Comparison of ENCODE assay signal across 9 cellular contexts in the genomic region with DNA sequence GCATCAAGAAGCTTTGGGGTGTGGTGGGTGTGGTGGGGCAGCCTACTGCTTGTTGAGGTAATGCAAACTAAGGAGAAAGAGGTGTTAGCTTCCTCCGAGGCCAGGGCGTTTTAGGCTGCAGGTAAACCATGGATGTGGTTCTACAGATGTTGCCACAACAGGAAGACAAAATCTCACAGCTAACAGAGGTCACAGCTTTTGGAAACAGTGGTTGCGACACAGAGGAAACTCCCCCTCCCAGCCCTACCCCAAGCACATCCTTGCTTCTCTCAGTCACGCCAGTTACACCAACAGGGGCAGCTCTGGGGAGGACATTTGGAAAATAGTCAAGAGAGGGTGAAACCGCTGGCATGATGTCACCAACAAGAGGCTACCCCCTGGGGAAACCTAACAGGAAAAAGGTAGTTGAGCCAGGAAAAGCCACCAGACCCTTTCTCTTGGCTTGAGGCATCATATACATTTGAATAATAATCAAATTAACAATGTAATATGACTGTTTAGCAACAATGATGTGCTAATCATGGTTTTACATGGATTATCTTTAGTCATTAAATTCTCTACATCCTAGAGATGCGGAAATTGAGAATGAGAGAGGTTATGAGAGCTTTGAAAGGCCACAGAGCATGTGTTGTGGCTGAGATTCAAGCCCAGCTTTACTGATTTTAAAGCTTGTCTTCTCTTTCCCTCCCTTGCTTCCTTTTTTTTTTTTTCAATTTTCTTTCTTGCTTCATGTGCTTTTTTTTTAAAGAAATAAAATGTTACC.
DNase-seq lines count a peak whose midpoint lies in the region; ATAC-seq, FAIRE-seq and TF ChIP-seq lines count a peak whose summit lies in the region.
"Had no signal": no experiment of that assay in that cellular context is flagged by ENCODE, and none has a peak within 500 bp of the region (broad histone marks: within the 10 kb centered on the region; RNA-seq: fewer than 3 reads in every experiment).

No MANE protein-coding gene starts in this region.

- H3K36me3 Mint-ChIP-seq in memory B cell, result peaks cover 5% of the 10 kb centered on the region

- H3K4me1 ChIP-seq in right lobe of liver (no peaks in the 10 kb centered on the region), HepG2 (ENCODE audit: insufficient read depth, low read length) (no peaks in the 10 kb centered on the region), Loucy (ENCODE audit: insufficient read depth, low read length, poor library complexity, severe bottlenecking) (peaks cover 8% of the 10 kb centered on the region), tibial artery (no peaks in the 10 kb centered on the region)
- H3K4me1 ChIP-seq: pancreas had no signal

- H4K20me1 ChIP-seq in HepG2 (ENCODE audit: insufficient read depth, low read length), result no peaks in the 10 kb centered on the region
- no peaks in the 10 kb centered on the region for H4K20me1 ChIP-seq in Loucy (ENCODE audit: insufficient read depth, low read length, poor library complexity, severe bottlenecking)

- no peaks in the 10 kb centered on the region for H3K9me2 ChIP-seq in Loucy (replicated peaks; ENCODE audit: low read depth, low read length)

- no peak for TF ChIP-seq RAD21 in HepG2 (CRISPR knock-in tag; IDR thresholded peaks at IDR 0.05)

- TF ChIP-seq CTCF in right lobe of liver (IDR thresholded peaks at IDR 0.05) (no peak), HepG2 (CRISPR knock-in tag; IDR thresholded peaks at IDR 0.05) (no peak), Loucy (conservative IDR thresholded peaks at IDR 0.05; ENCODE audit: low read length) (no peak), tibial artery (IDR thresholded peaks at IDR 0.05) (no peak)

- H3K4me2 ChIP-seq in HepG2 (ENCODE audit: low read depth, low read length) (no peak overlapping the region), Loucy (ENCODE audit: low read depth, low read length, poor library complexity, severe bottlenecking) (peak overlapping the region; percentile 16)

- no peak overlapping the region for H3K9ac ChIP-seq in HepG2 (ENCODE audit: insufficient read depth, low read depth, low read length)
- H3K9ac ChIP-seq in Loucy (ENCODE audit: low read depth, low read length, poor library complexity, severe bottlenecking), result no peak overlapping the region

- CTCF ChIA-PET in HepG2 (lab: Yijun Ruan, JAX; ENCODE audit: low intra/inter-chr PET ratio, low total read pairs), result no interaction called here

- no peaks in the 10 kb centered on the region for H3K79me2 ChIP-seq in HepG2 (ENCODE audit: insufficient read depth, low read length)
- no peaks in the 10 kb centered on the region for H3K79me2 ChIP-seq in Loucy (ENCODE audit: insufficient read depth, low read length)

- H3K27me3 Mint-ChIP-seq in memory B cell, result no peaks in the 10 kb centered on the region

- H3K4me3 ChIP-seq in right lobe of liver (no peak overlapping the region), HepG2 (replicated peaks in 1 of 3; ENCODE audit: insufficient read depth in 1 of 3, low read depth in 2 of 3, low read length in 3 of 3) (no peak overlapping the region), Loucy (ENCODE audit: low read length, poor library complexity, severe bottlenecking) (no peak overlapping the region), tibial artery (no peak overlapping the region)
- H3K4me3 ChIP-seq: pancreas had no signal

- H3K9me3 ChIP-seq in right lobe of liver, result no peaks in the 10 kb centered on the region
- no peaks in the 10 kb centered on the region for H3K9me3 ChIP-seq in HepG2 (ENCODE audit: low read length)
- H3K9me3 ChIP-seq in Loucy (ENCODE audit: insufficient read depth, low read depth, low read length), result no peaks in the 10 kb centered on the region
- no peaks in the 10 kb centered on the region for H3K9me3 ChIP-seq in tibial artery
- H3K9me3 ChIP-seq: pancreas had no signal

- no peaks in the 10 kb centered on the region for H3F3A ChIP-seq in Loucy (ENCODE audit: low read depth)

- no TSS peak for BruUV-seq in HepG2 (replicated peaks; lab: Mats Ljungman, UMichigan)

- WGBS in right lobe of liver (ENCODE audit: insufficient coverage, low coverage, low lambda C conversion rate, missing lambda C conversion rate), result 30% methylated on average over 6 of the region's 6 CpGs
- 1% methylated on average over 4 of the region's 6 CpGs for WGBS in HepG2 (ENCODE audit: low lambda C conversion rate)

- TF ChIP-seq POLR2A in right lobe of liver (IDR thresholded peaks at IDR 0.05) (no peak), HepG2 (IDR thresholded peaks at IDR 0.05; ENCODE audit: insufficient read depth in 1 of 2, low read depth in 2 of 2, low read length in 2 of 2) (no peak)

- H3K27me3 ChIP-seq in right lobe of liver (no peaks in the 10 kb centered on the region), HepG2 (ENCODE audit: control insufficient read depth in 1 of 2, insufficient read depth in 2 of 2, low read length in 2 of 2) (peaks cover 0 to 12% of the 10 kb centered on the region in 2 experiments; a peak in 4 of 5 replicates), Loucy (ENCODE audit: insufficient read depth, low read length, poor library complexity, severe bottlenecking) (no peaks in the 10 kb centered on the region), tibial artery (peaks cover 0 to 2% of the 10 kb centered on the region in 2 donors)
- H3K27me3 ChIP-seq: pancreas had no signal

- no peak for TF ChIP-seq EP300 in HepG2 (IDR thresholded peaks at IDR 0.05; ENCODE audit: low read depth in 2 of 2, low read length in 2 of 2)
- TF ChIP-seq EP300 in HepG2 (CRISPR knock-in tag; IDR thresholded peaks at IDR 0.05; ENCODE audit: borderline replicate concordance), result no peak

- no peaks in the 10 kb centered on the region for H3K36me3 ChIP-seq in right lobe of liver
- H3K36me3 ChIP-seq in HepG2 (replicated peaks in 1 of 2; ENCODE audit: control insufficient read depth in 1 of 2, insufficient read depth in 2 of 2, low read length in 2 of 2), result no peaks in the 10 kb centered on the region
- no peaks in the 10 kb centered on the region for H3K36me3 ChIP-seq in Loucy (ENCODE audit: insufficient read depth, low read length)
- no peaks in the 10 kb centered on the region for H3K36me3 ChIP-seq in tibial artery
- H3K36me3 ChIP-seq: pancreas had no signal

- no peaks in the 10 kb centered on the region for H3K9me3 Mint-ChIP-seq in memory B cell

- no peak overlapping the region for H3K27ac ChIP-seq in right lobe of liver
- no peak overlapping the region for H3K27ac ChIP-seq in HepG2 (ENCODE audit: extremely low read length, insufficient read depth, low read length)
- H3K27ac ChIP-seq in tibial artery, result no peak overlapping the region
- H3K27ac ChIP-seq: pancreas had no signal

- peak overlapping the region; percentile 46 for H3K4me3 Mint-ChIP-seq in memory B cell

- intact Hi-C loops in right lobe of liver (cut with DNase I), result no loop called here
- intact Hi-C loops in HepG2 (cut with micrococcal nuclease; ENCODE audit: unreplicated experiment), result no loop called here
- intact Hi-C loops in tibial artery (cut with DNase I; ENCODE audit: low total_unique reads), result no loop called here

- H2AFZ ChIP-seq in HepG2 (ENCODE audit: low read length), result no peak overlapping the region
- no peak overlapping the region for H2AFZ ChIP-seq in Loucy (ENCODE audit: low read length)

- H3K27ac Mint-ChIP-seq in memory B cell, result peak overlapping the region; percentile 95

- in situ Hi-C loops in HepG2 (cut with HindIII; ENCODE audit: extremely low pct_ligation_motif_present, low pct_unique_long_range_greater_than_20kb), result no loop called here

- no peak for DNase-seq in right lobe of liver
- no peak for DNase-seq in HepG2 (ENCODE audit: low spot score)
- peak; percentile 30 for DNase-seq in activated CD8-positive, alpha-beta memory T cell treated with anti-CD3 and anti-CD28 coated beads, Interleukin-2, amount 50 U/mL, for 24 hours (ENCODE audit: extremely low read depth)
- peak in 1 of 2 donors; percentile 16 for DNase-seq in memory B cell (ENCODE audit: low spot score in 2 of 2)
- DNase-seq in hippocampal formation (lab: John Stamatoyannopoulos, UW), result no peak
- no peak for DNase-seq in tibial artery
- no peak for DNase-seq in dermis blood vessel endothelial cell
- DNase-seq: pancreas had no signal

- peaks cover 24% of the 10 kb centered on the region for H3K4me1 Mint-ChIP-seq in memory B cell

- ATAC-seq in right lobe of liver, result peak; percentile 45 to 56 (median 52)
- ATAC-seq in HepG2, result no peak
- peak; percentile 66 for ATAC-seq in memory B cell (ENCODE audit: low read depth)

- POLR2A ChIA-PET in HepG2 (lab: Yijun Ruan, JAX), result no interaction called here

- FAIRE-seq in HepG2 (lab: Jason Lieb, UNC), result no peak
- FAIRE-seq: pancreas had no signal

TF ChIP-seq in HepG2, 621 proteins besides CTCF, POLR2A, EP300 and RAD21:
- TF ChIP-seq REL (CRISPR knock-in tag; conservative IDR thresholded peaks at IDR 0.05) (no peak), ZKSCAN5 (CRISPR knock-in tag; IDR thresholded peaks at IDR 0.05) (no peak), DPF2 (CRISPR knock-in tag; IDR thresholded peaks at IDR 0.05; ENCODE audit: borderline replicate concordance, low read depth) (no peak), MYC (CRISPR knock-in tag; IDR thresholded peaks at IDR 0.05; ENCODE audit: borderline replicate concordance) (no peak), ZKSCAN1 (IDR thresholded peaks at IDR 0.05; ENCODE audit: low read length) (no peak), SRY (CRISPR knock-in tag; IDR thresholded peaks at IDR 0.05) (no peak), CCDC6 (CRISPR knock-in tag; IDR thresholded peaks at IDR 0.05) (no peak), ZNF484 (CRISPR knock-in tag; IDR thresholded peaks at IDR 0.05; ENCODE audit: borderline replicate concordance, low read depth) (no peak), KLF12 (CRISPR knock-in tag; IDR thresholded peaks at IDR 0.05; ENCODE audit: borderline replicate concordance) (no peak), U2AF1 (optimal IDR thresholded peaks at IDR 0.05; ENCODE audit: low read depth, low read length) (no peak), HNRNPK (IDR thresholded peaks at IDR 0.05; ENCODE audit: low read depth, low read length, poor library complexity, severe bottlenecking) (no peak)
- TF ChIP-seq, protein P1, sequence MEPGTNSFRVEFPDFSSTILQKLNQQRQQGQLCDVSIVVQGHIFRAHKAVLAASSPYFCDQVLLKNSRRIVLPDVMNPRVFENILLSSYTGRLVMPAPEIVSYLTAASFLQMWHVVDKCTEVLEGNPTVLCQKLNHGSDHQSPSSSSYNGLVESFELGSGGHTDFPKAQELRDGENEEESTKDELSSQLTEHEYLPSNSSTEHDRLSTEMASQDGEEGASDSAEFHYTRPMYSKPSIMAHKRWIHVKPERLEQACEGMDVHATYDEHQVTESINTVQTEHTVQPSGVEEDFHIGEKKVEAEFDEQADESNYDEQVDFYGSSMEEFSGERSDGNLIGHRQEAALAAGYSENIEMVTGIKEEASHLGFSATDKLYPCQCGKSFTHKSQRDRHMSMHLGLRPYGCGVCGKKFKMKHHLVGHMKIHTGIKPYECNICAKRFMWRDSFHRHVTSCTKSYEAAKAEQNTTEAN (CRISPR knock-in tag; conservative IDR thresholded peaks at IDR 0.05), result no peak
